ENCODE assay signal across 14 cellular contexts in genomic region chr15:98906712-98907083, GRCh38.
DNase-seq lines count a peak whose midpoint lies in the region; ATAC-seq and TF ChIP-seq lines count a peak whose summit lies in the region.
"Had no signal": no experiment of that assay in that cellular context is flagged by ENCODE, and none has a peak within 500 bp of the region (broad histone marks: within the 10 kb centered on the region; RNA-seq: fewer than 3 reads in every experiment).

No MANE protein-coding gene starts in this region.

- H3K9me3 ChIP-seq in AG04450 (ENCODE audit: control insufficient read depth, insufficient read depth, low read length) (no peaks in the 10 kb centered on the region; the same call in 1 of the 2 replicates), RWPE2 (ENCODE audit: severe bottlenecking) (no peaks in the 10 kb centered on the region), esophagus squamous epithelium (no peaks in the 10 kb centered on the region), suprapubic skin (no peaks in the 10 kb centered on the region)
- H3K9me3 ChIP-seq: ovary had no signal

- peak overlapping the region; percentile 11 for H3K27ac Mint-ChIP-seq in nephron progenitor cell
- H3K27ac Mint-ChIP-seq: activated CD4-positive, alpha-beta T cell treated with anti-CD3 and anti-CD28 coated beads, Interleukin-2, amount 10 ng/mL, durations not matched to agents 24 days and 14 days had no signal

- no peak for TF ChIP-seq POLR2A in esophagus squamous epithelium (IDR thresholded peaks at IDR 0.05)
- no peak for TF ChIP-seq POLR2A in suprapubic skin (IDR thresholded peaks at IDR 0.05)

- no peaks in the 10 kb centered on the region for H3K27me3 ChIP-seq in AG04450 (ENCODE audit: control insufficient read depth, insufficient read depth, low read length)
- H3K27me3 ChIP-seq in RWPE2 (ENCODE audit: insufficient read depth, poor library complexity, severe bottlenecking), result no peaks in the 10 kb centered on the region
- H3K27me3 ChIP-seq in esophagus squamous epithelium, result no peaks in the 10 kb centered on the region
- H3K27me3 ChIP-seq in suprapubic skin, result no peaks in the 10 kb centered on the region
- H3K27me3 ChIP-seq: ovary had no signal

- peaks cover 62% of the 10 kb centered on the region for H3K36me3 ChIP-seq in RWPE2 (ENCODE audit: low read depth)
- peaks cover 0 to 43% (median 4%) of the 10 kb centered on the region in 3 donors for H3K36me3 ChIP-seq in esophagus squamous epithelium
- peaks cover 34% of the 10 kb centered on the region for H3K36me3 ChIP-seq in suprapubic skin
- H3K36me3 ChIP-seq: ovary had no signal

- H3K4me1 ChIP-seq in RWPE2 (ENCODE audit: insufficient read depth, poor library complexity, severe bottlenecking) (peaks cover 50% of the 10 kb centered on the region), esophagus squamous epithelium (peaks cover 21 to 82% (median 44%) of the 10 kb centered on the region in 3 donors), suprapubic skin (peaks cover 42% of the 10 kb centered on the region)

- intact Hi-C loops in esophagus squamous epithelium (cut with DNase I), result loop anchor here (10.0 kb wide), 1 partner anchor 132 kb away; no protein-coding TSS in a partner anchor

- CTCF ChIA-PET in AG04450 (lab: Charles Lee), result interaction anchor here (0.6 to 1.6 kb wide), 3 partner anchors 247 to 388 kb away, joined by 3 read pairs; no protein-coding TSS in a partner anchor

- 41 to 60% methylated on average over 1 to 4 of the region's 6 CpGs for WGBS in esophagus squamous epithelium, 2 donors
- 52% methylated on average over 3 of the region's 6 CpGs for WGBS in suprapubic skin

- H3K4me1 Mint-ChIP-seq in nephron progenitor cell, result peaks cover 47% of the 10 kb centered on the region

- ATAC-seq in RWPE2 (ENCODE audit: low read depth), result peak; percentile 28
- no peak for ATAC-seq in HG02571 (IDR thresholded peaks at IDR 0.05; ENCODE audit: unreplicated experiment)
- ATAC-seq: SK-N-SH treated with all-trans-retinoic acid at 6 μM for 48 hours had no signal

- TF ChIP-seq CTCF in AG04450 (IDR thresholded peaks at IDR 0.05; ENCODE audit: low read depth, low read length) (no peak), RWPE2 (IDR thresholded peaks at IDR 0.05; ENCODE audit: poor library complexity, severe bottlenecking) (no peak), esophagus squamous epithelium (IDR thresholded peaks at IDR 0.05) (no peak), nephron progenitor cell (IDR thresholded peaks at IDR 0.05) (no peak), suprapubic skin (IDR thresholded peaks at IDR 0.05) (no peak)

- DNase-seq in AG04450 (ENCODE audit: low read depth, low spot score) (no peak), RWPE2 (ENCODE audit: low spot score) (no peak), esophagus squamous epithelium (lab: John Stamatoyannopoulos, UW) (no peak), nephron progenitor cell (no peak), GM19238 (ENCODE audit: insufficient read length, low spot score) (no peak), suprapubic skin (ENCODE audit: low spot score in 2 of 2) (no peak), C1 segment of cervical spinal cord (lab: John Stamatoyannopoulos, UW) (no peak)
- DNase-seq: activated CD4-positive, alpha-beta T cell treated with anti-CD3 and anti-CD28 coated beads, Interleukin-2, amount 10 ng/mL, durations not matched to agents 24 days and 14 days; activated naive CD4-positive, alpha-beta T cell; Kasumi-1; NCI-H510A; ovary had no signal

- POLR2A ChIA-PET in AG04450 (lab: Yijun Ruan, JAX), result no interaction called here

- H3K36me3 Mint-ChIP-seq in nephron progenitor cell (ENCODE audit: low read depth), result peaks cover 40% of the 10 kb centered on the region

- H3K4me3 Mint-ChIP-seq in nephron progenitor cell, result no peak overlapping the region
- H3K4me3 Mint-ChIP-seq: activated CD4-positive, alpha-beta T cell treated with anti-CD3 and anti-CD28 coated beads, Interleukin-2, amount 10 ng/mL, durations not matched to agents 24 days and 14 days had no signal

- H3K27me3 Mint-ChIP-seq in nephron progenitor cell (ENCODE audit: low read depth, poor library complexity), result peaks cover 8% of the 10 kb centered on the region
- H3K27me3 Mint-ChIP-seq: activated CD4-positive, alpha-beta T cell treated with anti-CD3 and anti-CD28 coated beads, Interleukin-2, amount 10 ng/mL, durations not matched to agents 24 days and 14 days had no signal

- H3K27ac ChIP-seq in AG04450 (ENCODE audit: low read depth, low read length), result peak overlapping the region; percentile 21
- H3K27ac ChIP-seq in RWPE2 (ENCODE audit: poor library complexity, severe bottlenecking), result peak overlapping the region; percentile 100
- H3K27ac ChIP-seq in esophagus squamous epithelium, result peak overlapping the region; percentile 5 to 62 (median 55)
- H3K27ac ChIP-seq in suprapubic skin, result no peak overlapping the region
- H3K27ac ChIP-seq: ovary had no signal

- no peak for TF ChIP-seq EP300 in suprapubic skin (IDR thresholded peaks at IDR 0.05)

- H3K4me3 ChIP-seq in AG04450 (ENCODE audit: low read depth, low read length) (no peak overlapping the region), RWPE2 (ENCODE audit: severe bottlenecking) (no peak overlapping the region), esophagus squamous epithelium (no peak overlapping the region), suprapubic skin (no peak overlapping the region)
- H3K4me3 ChIP-seq: ovary had no signal

- no peaks in the 10 kb centered on the region for H3K9me3 Mint-ChIP-seq in nephron progenitor cell
- H3K9me3 Mint-ChIP-seq: activated CD4-positive, alpha-beta T cell treated with anti-CD3 and anti-CD28 coated beads, Interleukin-2, amount 10 ng/mL, durations not matched to agents 24 days and 14 days had no signal
